In the genomic region with DNA sequence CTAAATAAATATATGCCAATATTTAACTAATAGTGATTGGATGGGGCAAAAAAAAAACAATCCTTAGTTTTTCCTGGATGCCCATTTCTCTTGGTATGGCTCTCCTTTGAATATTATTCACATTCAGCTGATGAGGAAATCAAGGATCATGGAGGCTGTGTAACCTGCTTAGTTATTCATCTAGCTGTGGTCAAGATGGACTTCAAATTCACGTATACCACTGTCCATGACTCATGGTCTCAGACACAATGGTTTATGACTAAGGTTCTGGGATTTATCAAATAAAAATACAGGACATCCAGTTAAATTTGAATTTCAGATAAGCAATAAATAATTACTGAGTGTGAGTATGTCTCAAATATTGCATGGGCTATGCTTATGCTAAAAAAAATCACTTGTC, we compare ENCODE assay signal across 15 cellular contexts.
DNase-seq lines count a peak whose midpoint lies in the region; ATAC-seq and TF ChIP-seq lines count a peak whose summit lies in the region.
"Had no signal": no experiment of that assay in that cellular context is flagged by ENCODE, and none has a peak within 500 bp of the region (broad histone marks: within the 10 kb centered on the region; RNA-seq: fewer than 3 reads in every experiment).

No MANE protein-coding gene starts in this region.

- ATAC-seq in left colon (no peak), GM18517 (IDR thresholded peaks at IDR 0.05; ENCODE audit: unreplicated experiment) (no peak)
- ATAC-seq: activated CD8-positive, alpha-beta T cell treated with anti-CD3 and anti-CD28 coated beads, Interleukin-2, amount 10 ng/mL, durations not matched to agents 7 days and 5 days had no signal

- intact Hi-C loops in left colon (cut with DNase I, micrococcal nuclease) = no loop called here

- H3K36me3 ChIP-seq in kidney epithelial cell (ENCODE audit: control insufficient read depth, insufficient read depth, low read length) = no peaks in the 10 kb centered on the region
- H3K36me3 ChIP-seq: stomach had no signal

- DNase-seq in ACHN (peak; percentile 50), HT1080 (ENCODE audit: low read depth) (peak; percentile 46), cardiac fibroblast (ENCODE audit: low read depth in 2 of 2) (peak; percentile 59 to 97), kidney epithelial cell (ENCODE audit: low read depth) (peak; percentile 81), left colon (no peak), NCI-H1417 (lab: John Stamatoyannopoulos, UW) (no peak), C1 segment of cervical spinal cord (lab: John Stamatoyannopoulos, UW) (no peak)
- DNase-seq: activated CD8-positive, alpha-beta T cell treated with anti-CD3 and anti-CD28 coated beads, Interleukin-2, amount 10 ng/mL, durations not matched to agents 7 days and 5 days; anterior cingulate cortex; effector memory CD4-positive, alpha-beta T cell; hippocampal formation; NCI-H2227 treated with DMSO at 0.1 percent for 48 hours; SK-N-SH; stomach had no signal

- in situ Hi-C loops in ACHN (cut with HindIII; ENCODE audit: low pct_ligation_motif_present, low pct_unique_long_range_greater_than_20kb, low sequenced_read_pairs) = no loop called here

- H3K4me3 ChIP-seq in cardiac fibroblast (replicated peaks in 1 of 2; ENCODE audit: low read depth in 2 of 2, low read length in 2 of 2) (no peak overlapping the region), kidney epithelial cell (ENCODE audit: low read depth, low read length) (no peak overlapping the region)
- H3K4me3 ChIP-seq: stomach had no signal

- TF ChIP-seq CTCF in cardiac fibroblast (IDR thresholded peaks at IDR 0.05; ENCODE audit: low read depth, low read length) (no peak), kidney epithelial cell (IDR thresholded peaks at IDR 0.05; ENCODE audit: insufficient read depth, low read length, poor library complexity, severe bottlenecking) (no peak)

- H3K27me3 ChIP-seq in kidney epithelial cell (ENCODE audit: control insufficient read depth, insufficient read depth, low read length) = no peaks in the 10 kb centered on the region
- H3K27me3 ChIP-seq: stomach had no signal

Comparison
In these comparisons a context has a peak if more than half of its experiments do, and no peak if none do; other contexts are left out.
1. DNase-seq: peak in ACHN (single experiment), HT1080 (single experiment), cardiac fibroblast (2 of 2) and kidney epithelial cell (single experiment); none in left colon (0 of 2), NCI-H1417 (0 of 3) and C1 segment of cervical spinal cord (0 of 14).